ENCODE assay signal across 8 cellular contexts in the genomic region with DNA sequence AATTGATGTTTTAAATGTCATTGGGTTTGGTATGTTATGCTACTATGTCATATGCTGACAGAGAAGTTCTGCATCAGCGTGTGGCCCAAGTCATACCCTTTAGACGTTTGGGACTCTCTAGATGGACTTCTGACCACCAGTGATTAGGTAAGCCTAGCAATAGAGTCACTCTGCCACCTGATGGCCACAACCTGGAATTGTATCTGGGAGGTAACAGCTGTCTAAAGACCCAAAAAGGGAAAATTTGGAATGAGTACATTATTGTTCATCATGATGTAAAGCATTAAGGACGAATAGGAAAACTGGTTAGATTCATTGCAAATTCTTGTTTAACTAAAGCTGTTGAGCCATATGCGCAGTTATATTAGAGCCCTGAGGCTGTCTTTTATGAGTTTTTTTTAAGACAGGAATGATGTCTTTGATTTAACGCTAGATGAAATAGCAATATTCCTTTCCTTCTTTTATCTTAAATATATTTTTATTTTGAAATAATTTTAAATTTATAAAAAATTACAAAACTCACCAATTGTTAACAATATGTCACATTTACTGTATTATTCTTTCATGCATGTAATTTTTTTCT.
A peak's percentile ranks its signal among the peaks of the same experiment; 100 is the strongest.
DNase-seq lines count a peak whose midpoint lies in the region; ATAC-seq and TF ChIP-seq lines count a peak whose summit lies in the region.

No MANE protein-coding gene starts in this region.

- H3K9me3 ChIP-seq in lung (ENCODE audit: control insufficient read depth in 2 of 2, insufficient read depth in 1 of 2, low read length in 1 of 2), result no peaks in the 10 kb centered on the region
- no peaks in the 10 kb centered on the region for H3K9me3 ChIP-seq in vagina

- H3K27ac Mint-ChIP-seq in brain, result no peak overlapping the region

- H3K4me1 ChIP-seq in lung (ENCODE audit: control insufficient read depth in 2 of 2, insufficient read depth in 2 of 2, low read length in 2 of 2) (no peaks in the 10 kb centered on the region), vagina (no peaks in the 10 kb centered on the region)

- intact Hi-C loops in vagina (cut with DNase I), result loop anchor here (5.0 kb wide), 1 partner anchor 514 kb away; a partner anchor contains a TSS

- H3K36me3 ChIP-seq in lung (ENCODE audit: control insufficient read depth in 2 of 2, insufficient read depth in 2 of 2, low read length in 2 of 2) (no peaks in the 10 kb centered on the region), vagina (no peaks in the 10 kb centered on the region)

- no peaks in the 10 kb centered on the region for H3K27me3 ChIP-seq in lung (ENCODE audit: control insufficient read depth, insufficient read depth)
- H3K27me3 ChIP-seq in vagina, result no peaks in the 10 kb centered on the region

- TF ChIP-seq CTCF in AG09319 (IDR thresholded peaks at IDR 0.05; ENCODE audit: low read depth, low read length), result peak; percentile 47
- peak; percentile 77 for TF ChIP-seq CTCF in GM12874 (IDR thresholded peaks at IDR 0.05; ENCODE audit: insufficient read depth, low read depth, low read length)
- peak; percentile 52 to 71 for TF ChIP-seq CTCF in brain (conservative IDR thresholded peaks at IDR 0.05)
- peak; percentile 25 for TF ChIP-seq CTCF in lung (IDR thresholded peaks at IDR 0.05; ENCODE audit: control extremely low read depth, extremely low read depth)
- peak in 1 of 3 experiments; percentile 35 for TF ChIP-seq CTCF in vagina (IDR thresholded peaks at IDR 0.05)

- no peak for ATAC-seq in lung (ENCODE audit: insufficient read depth, low FRiP score)
- no peak for ATAC-seq in HG03520 (IDR thresholded peaks at IDR 0.05; ENCODE audit: unreplicated experiment)

- 54 to 65% methylated on average over 5 of the region's 5 CpGs for WGBS in lung, 2 donors

- peaks cover 0 to 5% (median 3%) of the 10 kb centered on the region in 5 experiments for H3K9me3 Mint-ChIP-seq in brain

- DNase-seq in AG09319 (ENCODE audit: extremely low read depth, low read depth) (no peak), NCI-H526 (lab: John Stamatoyannopoulos, UW) (peak; percentile 18 to 41), lung (ENCODE audit: low spot score) (no peak), caudate nucleus (lab: John Stamatoyannopoulos, UW) (no peak), vagina (ENCODE audit: extremely low spot score in 2 of 2) (no peak)

- H3K27ac ChIP-seq in lung (ENCODE audit: low read depth in 1 of 2, low read length in 1 of 2) (no peak overlapping the region), caudate nucleus (ENCODE audit: low read depth, low read length) (no peak overlapping the region), vagina (no peak overlapping the region)

- no peak overlapping the region for H3K4me3 Mint-ChIP-seq in brain

- H3K36me3 Mint-ChIP-seq in brain, result no peaks in the 10 kb centered on the region

- H3K27me3 Mint-ChIP-seq in brain, result peaks cover 4% of the 10 kb centered on the region

- no peak for TF ChIP-seq POLR2A in vagina (IDR thresholded peaks at IDR 0.05)

- no peaks in the 10 kb centered on the region for H3K4me1 Mint-ChIP-seq in brain

- H3K4me3 ChIP-seq in lung (no peak overlapping the region), vagina (no peak overlapping the region)

Comparison
In these comparisons a context has a peak if more than half of its experiments do, and no peak if none do; other contexts are left out.
1. DNase-seq: peak in NCI-H526 (2 of 2); none in AG09319 (single experiment), lung (single experiment), caudate nucleus (0 of 61) and vagina (0 of 2).